Comparison of ENCODE assay signal across 17 cellular contexts in genomic region chr19:23764781-23765180, GRCh38. TPM values are rescaled to one million over a fixed set of nuclear protein-coding genes. Genes with fewer than 3 reads are reported as not detected.
DNase-seq lines count a peak whose midpoint lies in the region; ATAC-seq, FAIRE-seq and TF ChIP-seq lines count a peak whose summit lies in the region.
"Had no signal": no experiment of that assay in that cellular context is flagged by ENCODE, and none has a peak within 500 bp of the region (broad histone marks: within the 10 kb centered on the region; RNA-seq: fewer than 3 reads in every experiment).

No MANE protein-coding gene starts in this region.

- H2AFZ ChIP-seq in Loucy (ENCODE audit: low read length) (no peak overlapping the region), K562 (ENCODE audit: low read depth, low read length) (no peak overlapping the region)

- H3K4me2 ChIP-seq in Loucy (ENCODE audit: low read depth, low read length, poor library complexity, severe bottlenecking) (peak overlapping the region; percentile 68), K562 (ENCODE audit: insufficient read depth, low read length) (peak overlapping the region; percentile 84)

- intact Hi-C loops in K562 (cut with micrococcal nuclease): no loop called here
- intact Hi-C loops in sigmoid colon (cut with DNase I): no loop called here

- H3K9me1 ChIP-seq in K562 (ENCODE audit: control insufficient read depth, insufficient read depth, low read length): peaks cover 4% of the 10 kb centered on the region

- DNase-seq in CD8-positive, alpha-beta memory T cell: no peak
- peak in 2 of 4 experiments; percentile 5 to 36 for DNase-seq in K562 (ENCODE audit: extremely low read depth in 1 of 4, low spot score in 3 of 4)
- DNase-seq in naive B cell: no peak
- no peak for DNase-seq in sigmoid colon
- no peak for DNase-seq in SHP77 (lab: John Stamatoyannopoulos, UW)
- no peak for DNase-seq in cerebellum (ENCODE audit: low spot score)
- DNase-seq in NCI-H1930 (lab: John Stamatoyannopoulos, UW): no peak
- DNase-seq: activated CD4-positive, alpha-beta T cell treated with anti-CD3 and anti-CD28 coated beads, Interleukin-2, amount 50 U/mL, for 48 hours; activated naive CD4-positive, alpha-beta T cell treated with anti-CD3 and anti-CD28 coated beads, Interleukin-2, amount 10 ng/mL, durations not matched to agents 7 days and 5 days; AML-193; foreskin keratinocyte; mesenchymal stem cell; NCI-H82; SHP77 treated with DMSO at 0.1 percent for 48 hours; stimulated activated naive CD4-positive, alpha-beta T cell had no signal

- H3K9ac ChIP-seq in Loucy (ENCODE audit: low read depth, low read length, poor library complexity, severe bottlenecking) (peak overlapping the region; percentile 88), K562 (ENCODE audit: insufficient read depth in 1 of 2, low read depth in 2 of 2, low read length in 2 of 2) (peak overlapping the region in 1 of 2 experiments; percentile 76; a peak in 2 of 4 replicates)
- H3K9ac ChIP-seq: parathyroid adenoma had no signal

- in situ Hi-C loops in K562 (cut with MboI): no loop called here

- POLR2A ChIA-PET in CD8-positive, alpha-beta memory T cell (lab: Charles Lee): interaction anchor here (0.7 kb wide), 1 partner anchor 314 kb away, joined by 3 read pairs; no protein-coding TSS in a partner anchor
- POLR2A ChIA-PET in K562 (lab: Yijun Ruan, JAX): no interaction called here

- TF ChIP-seq POLR2A in K562 (conservative IDR thresholded peaks at IDR 0.05): no peak
- no peak for TF ChIP-seq POLR2A in sigmoid colon (IDR thresholded peaks at IDR 0.05)

- peak overlapping the region; percentile 7 to 99 (median 97) for H3K4me3 Mint-ChIP-seq in CD8-positive, alpha-beta memory T cell
- peak overlapping the region in 5 of 8 donors; percentile 30 to 99 (median 97) for H3K4me3 Mint-ChIP-seq in naive B cell

- WGBS in K562 (ENCODE audit: insufficient coverage, low coverage, missing lambda C conversion rate): 9% methylated on average over 3 of the region's 3 CpGs
- 69 to 76% methylated on average over 3 of the region's 3 CpGs for WGBS in sigmoid colon, 2 donors

- H3K79me2 ChIP-seq in Loucy (ENCODE audit: insufficient read depth, low read length) (peaks cover 51% of the 10 kb centered on the region), K562 (ENCODE audit: control insufficient read depth, insufficient read depth, low read length) (peaks cover 65% of the 10 kb centered on the region)

- H3K27ac Mint-ChIP-seq in CD8-positive, alpha-beta memory T cell: peak overlapping the region in 5 of 8 donors; percentile 0 to 78 (median 47)
- peak overlapping the region in 3 of 6 donors; percentile 44 to 71 (median 45) for H3K27ac Mint-ChIP-seq in naive B cell
- H3K27ac Mint-ChIP-seq: activated naive CD4-positive, alpha-beta T cell treated with anti-CD3 and anti-CD28 coated beads, Interleukin-2, amount 10 ng/mL, durations not matched to agents 7 days and 5 days had no signal

- CTCF ChIA-PET in CD8-positive, alpha-beta memory T cell (lab: Charles Lee): interaction anchor here (0.7 kb wide), 1 partner anchor 13 kb away, joined by 3 read pairs; no protein-coding TSS in a partner anchor
- CTCF ChIA-PET in K562 (lab: Yijun Ruan, JAX; ENCODE audit: low intra/inter-chr PET ratio): no interaction called here

- no peaks in the 10 kb centered on the region for H3K9me3 Mint-ChIP-seq in CD8-positive, alpha-beta memory T cell
- H3K9me3 Mint-ChIP-seq in naive B cell: no peaks in the 10 kb centered on the region

- no peak for TF ChIP-seq RAD21 in K562 (CRISPR knock-in tag; conservative IDR thresholded peaks at IDR 0.05 in 1 of 2, IDR thresholded peaks at IDR 0.05 in 1 of 2)

- no peaks in the 10 kb centered on the region for H3K27me3 ChIP-seq in CD8-positive, alpha-beta memory T cell (ENCODE audit: insufficient read depth, low read length, poor library complexity, severe bottlenecking)
- H3K27me3 ChIP-seq in Loucy (ENCODE audit: insufficient read depth, low read length, poor library complexity, severe bottlenecking): no peaks in the 10 kb centered on the region
- no peaks in the 10 kb centered on the region for H3K27me3 ChIP-seq in K562 (ENCODE audit: control insufficient read depth in 2 of 2, insufficient read depth in 2 of 2, low read length in 2 of 2)
- H3K27me3 ChIP-seq in sigmoid colon: no peaks in the 10 kb centered on the region
- H3K27me3 ChIP-seq: foreskin keratinocyte had no signal

- no peaks in the 10 kb centered on the region for H3K9me2 ChIP-seq in Loucy (replicated peaks; ENCODE audit: low read depth, low read length)

- no peak overlapping the region for H3K4me3 ChIP-seq in CD8-positive, alpha-beta memory T cell (ENCODE audit: low read length)
- H3K4me3 ChIP-seq in Loucy (ENCODE audit: low read length, poor library complexity, severe bottlenecking) (peak overlapping the region; percentile 87), K562 (peak overlapping the region; percentile 63), sigmoid colon (no peak overlapping the region)

- H3K27ac ChIP-seq in CD8-positive, alpha-beta memory T cell (ENCODE audit: low read depth, low read length): no peak overlapping the region
- H3K27ac ChIP-seq in K562 (ENCODE audit: extremely low read depth, low read depth, low read length): peak overlapping the region; percentile 81; the same call in 2 of the 3 replicates
- H3K27ac ChIP-seq in sigmoid colon: no peak overlapping the region
- H3K27ac ChIP-seq: foreskin keratinocyte had no signal

- peaks cover 0 to 6% (median 0%) of the 10 kb centered on the region in 3 donors for H3K36me3 Mint-ChIP-seq in CD8-positive, alpha-beta memory T cell
- no peaks in the 10 kb centered on the region for H3K36me3 Mint-ChIP-seq in naive B cell

- no peaks in the 10 kb centered on the region for H3K9me3 ChIP-seq in CD8-positive, alpha-beta memory T cell (ENCODE audit: low read length)
- H3K9me3 ChIP-seq in Loucy (ENCODE audit: insufficient read depth, low read depth, low read length): no peaks in the 10 kb centered on the region
- H3K9me3 ChIP-seq in K562 (replicated peaks; ENCODE audit: control insufficient read depth, insufficient read depth, low read depth, low read length): no peaks in the 10 kb centered on the region
- H3K9me3 ChIP-seq in sigmoid colon: no peaks in the 10 kb centered on the region

- ATAC-seq in K562 (peak; percentile 13), naive B cell (ENCODE audit: low read depth in 2 of 2) (no peak)
- ATAC-seq: foreskin keratinocyte had no signal

- no peaks in the 10 kb centered on the region for H3K36me3 ChIP-seq in CD8-positive, alpha-beta memory T cell (ENCODE audit: insufficient read depth, low read length)
- H3K36me3 ChIP-seq in Loucy (ENCODE audit: insufficient read depth, low read length) (no peaks in the 10 kb centered on the region), K562 (ENCODE audit: control insufficient read depth, insufficient read depth, low read length) (peaks cover 17% of the 10 kb centered on the region; the same call in 2 of the 3 replicates), sigmoid colon (no peaks in the 10 kb centered on the region)

- no peaks in the 10 kb centered on the region for H3K27me3 Mint-ChIP-seq in CD8-positive, alpha-beta memory T cell
- no peaks in the 10 kb centered on the region for H3K27me3 Mint-ChIP-seq in naive B cell
- H3K27me3 Mint-ChIP-seq: activated naive CD4-positive, alpha-beta T cell treated with anti-CD3 and anti-CD28 coated beads, Interleukin-2, amount 10 ng/mL, durations not matched to agents 7 days and 5 days had no signal

- H3K4me1 ChIP-seq in CD8-positive, alpha-beta memory T cell (ENCODE audit: insufficient read depth, low read length): peaks cover 9% of the 10 kb centered on the region
- peaks cover 5% of the 10 kb centered on the region for H3K4me1 ChIP-seq in Loucy (ENCODE audit: insufficient read depth, low read length, poor library complexity, severe bottlenecking)
- peaks cover 0 to 4% of the 10 kb centered on the region in 2 experiments; a peak in 3 of 5 replicates for H3K4me1 ChIP-seq in K562 (replicated peaks in 1 of 2; ENCODE audit: control insufficient read depth in 2 of 2, insufficient read depth in 2 of 2, low read length in 2 of 2)
- peaks cover 0 to 7% (median 3%) of the 10 kb centered on the region in 4 donors for H3K4me1 ChIP-seq in sigmoid colon
- H3K4me1 ChIP-seq: foreskin keratinocyte had no signal

- no TSS peak for BruUV-seq in K562 (replicated peaks; lab: Mats Ljungman, UMichigan)

- no peak for FAIRE-seq in K562 (lab: Jason Lieb, UNC)

- no peaks in the 10 kb centered on the region for H3F3A ChIP-seq in Loucy (ENCODE audit: low read depth)

- TF ChIP-seq EP300 in K562 (IDR thresholded peaks at IDR 0.05; ENCODE audit: low read length) (no peak), sigmoid colon (IDR thresholded peaks at IDR 0.05) (no peak)

- H3K4me1 Mint-ChIP-seq in CD8-positive, alpha-beta memory T cell: peaks cover 32 to 50% (median 45%) of the 10 kb centered on the region in 3 donors
- peaks cover 7 to 31% (median 29%) of the 10 kb centered on the region in 3 donors for H3K4me1 Mint-ChIP-seq in naive B cell

- no peak for TF ChIP-seq CTCF in Loucy (conservative IDR thresholded peaks at IDR 0.05; ENCODE audit: low read length)
- TF ChIP-seq CTCF in K562 (IDR thresholded peaks at IDR 0.05 in 2 of 3, conservative IDR thresholded peaks at IDR 0.05 in 1 of 3; ENCODE audit: insufficient read depth in 2 of 3, low read depth in 1 of 3, low read length in 3 of 3): no peak
- no peak for TF ChIP-seq CTCF in sigmoid colon (IDR thresholded peaks at IDR 0.05)

- H4K20me1 ChIP-seq in Loucy (ENCODE audit: insufficient read depth, low read length, poor library complexity, severe bottlenecking): no peaks in the 10 kb centered on the region
- no peaks in the 10 kb centered on the region for H4K20me1 ChIP-seq in K562 (replicated peaks; ENCODE audit: control insufficient read depth, insufficient read depth, low read length)

RNA-seq across cellular contexts. Expression of gene ZNF681, which starts 6.1 kb away (rescaled TPM):
- total RNA-seq in CD8-positive, alpha-beta memory T cell: 1 to 10 TPM; 4.6 to 4.9 TPM
- 1.6 TPM for polyA plus RNA-seq in CD8-positive, alpha-beta memory T cell
- 2.9 and 12.2 TPM in 2 replicates for total RNA-seq in K562 (2011; cell fraction: chromatin; rRNA removed; ENCODE audit: low replicate concordance)
- total RNA-seq in K562 (2011; cell fraction: nucleolus; rRNA removed): 2.3 and 3.0 TPM in 2 replicates
- 5.2 and 8.5 TPM in 2 replicates for total RNA-seq in K562 (2011; cell fraction: nucleoplasm; rRNA removed)
- total RNA-seq in K562 (2014; rRNA removed): 2.8 and 4.1 TPM in 2 replicates
- 8.6 and 10.6 TPM in 2 replicates for total RNA-seq in K562 (2014; rRNA removed; fragmentation: Illumina TruSeq; extraction: Trizol)
- 7.4 TPM in 2 replicates for total RNA-seq in K562 (2015; rRNA removed; fragmentation: Illumina TruSeq; extraction: Trizol)
- total RNA-seq in K562 (2021): 4.1 and 5.1 TPM in 2 replicates
- 4.7 and 5.8 TPM in 2 replicates for polyA plus RNA-seq in K562 (2011; rRNA removed)
- polyA plus RNA-seq in K562 (2011; cell fraction: cytosol; rRNA removed): 1.1 and 3.2 TPM in 2 replicates
- 2.3 and 3.2 TPM in 2 replicates for polyA plus RNA-seq in K562 (2011; cell fraction: nucleus; rRNA removed)
- 2.5 and 4.4 TPM in 2 replicates for polyA plus RNA-seq in K562 (2012)
- polyA plus RNA-seq in K562 (2014; fragmentation: Illumina TruSeq; extraction: Trizol): 4.9 and 6.7 TPM in 2 replicates
- polyA plus RNA-seq in K562 (2014; fragmentation: Nextera tagmentation; extraction: Ambion mirVana): 1 to 10 TPM; 3.0 to 3.1 TPM
- polyA plus RNA-seq in K562 (2014; rRNA removed): 3.1 and 4.9 TPM in 2 replicates
- 7.3 and 10.7 TPM in 2 replicates for polyA minus RNA-seq in K562 (2011; rRNA and poly(A)+ RNA removed)
- polyA minus RNA-seq in K562 (2011; cell fraction: cytosol; rRNA and poly(A)+ RNA removed): 2.8 and 4.5 TPM in 2 replicates
- polyA minus RNA-seq in K562 (2011; cell fraction: nucleus; rRNA and poly(A)+ RNA removed): 2.3 and 4.2 TPM in 2 replicates
- polyA plus RNA-seq in naive B cell (ENCODE audit: low read depth in 6 of 6): 1 to 10 TPM; 1.0 to 4.3 (median 3.2) TPM
- 1 to 10 TPM in 1 of 4 donors, under 1 TPM in 3; 0.55 to 1.2 (median 0.70) TPM for total RNA-seq in sigmoid colon
- 1 to 10 TPM; 1.2 to 1.4 (median 1.2) TPM for polyA plus RNA-seq in sigmoid colon
- 16.2 TPM for total RNA-seq in cerebellum

Comparison
In these comparisons a context has a peak if more than half of its experiments do, and no peak if none do; other contexts are left out.
1. H3K4me3 ChIP-seq: peak in Loucy (single experiment) and K562 (single experiment); none in CD8-positive, alpha-beta memory T cell (single experiment) and sigmoid colon (0 of 4).